ENCODE assay signal across 10 cellular contexts in genomic region chr1:234619071-234619480, GRCh38. TPM values are rescaled to one million over a fixed set of nuclear protein-coding genes. Genes with fewer than 3 reads are reported as not detected.
DNase-seq lines count a peak whose midpoint lies in the region; ATAC-seq and TF ChIP-seq lines count a peak whose summit lies in the region.
"Had no signal": no experiment of that assay in that cellular context is flagged by ENCODE, and none has a peak within 500 bp of the region (broad histone marks: within the 10 kb centered on the region; RNA-seq: fewer than 3 reads in every experiment).

No MANE protein-coding gene starts in this region.

- H3K9me3 Mint-ChIP-seq in HFFc6, result no peaks in the 10 kb centered on the region
- H3K9me3 Mint-ChIP-seq in WTC11, result no peaks in the 10 kb centered on the region
- H3K9me3 Mint-ChIP-seq: immature natural killer cell had no signal

- H3K79me2 ChIP-seq in hepatocyte, result no peaks in the 10 kb centered on the region

- H3K36me3 Mint-ChIP-seq in HFFc6 (ENCODE audit: low read depth), result no peaks in the 10 kb centered on the region
- no peaks in the 10 kb centered on the region for H3K36me3 Mint-ChIP-seq in WTC11
- H3K36me3 Mint-ChIP-seq: immature natural killer cell had no signal

- ATAC-seq in WTC11, result no peak
- ATAC-seq in HG03108 (IDR thresholded peaks at IDR 0.05; ENCODE audit: unreplicated experiment), result no peak
- no peak for ATAC-seq in HG03280 (IDR thresholded peaks at IDR 0.05; ENCODE audit: unreplicated experiment)

- H3K4me1 Mint-ChIP-seq in HFFc6 (ENCODE audit: low read depth) (peaks cover 73% of the 10 kb centered on the region), WTC11 (peaks cover 46% of the 10 kb centered on the region)

- H3K4me2 ChIP-seq in hepatocyte, result peak overlapping the region; percentile 57
- H3K4me2 ChIP-seq in skeletal muscle satellite cell (ENCODE audit: low read length), result peak overlapping the region; percentile 42

- CTCF ChIA-PET in WTC11 (lab: Charles Lee), result no interaction called here

- no peak for DNase-seq in HFFc6
- no peak for DNase-seq in WTC11 (ENCODE audit: low spot score)
- no peak for DNase-seq in hepatocyte (ENCODE audit: low spot score)
- DNase-seq in SKM-1 (lab: John Stamatoyannopoulos, UW; ENCODE audit: unreplicated experiment), result no peak
- no peak for DNase-seq in activated gamma-delta T cell treated with Interleukin-2 at 50 U/mL for 16 hours
- DNase-seq: activated CD4-positive, CD25-positive, alpha-beta regulatory T cell treated with anti-CD3 and anti-CD28 coated beads, Interleukin-2, amount 50 U/mL, for 72 hours; immature natural killer cell had no signal

- H3K4me3 ChIP-seq in hepatocyte (no peak overlapping the region), skeletal muscle satellite cell (ENCODE audit: low read length) (no peak overlapping the region)

- H3K27me3 ChIP-seq in hepatocyte (no peaks in the 10 kb centered on the region), skeletal muscle satellite cell (ENCODE audit: control insufficient read depth, insufficient read depth, low read length) (no peaks in the 10 kb centered on the region)

- peak overlapping the region; percentile 92 for H3K27ac ChIP-seq in hepatocyte

- peak overlapping the region; percentile 80 for H3K9ac ChIP-seq in skeletal muscle satellite cell (ENCODE audit: low read depth, low read length)

- H3K9me3 ChIP-seq in hepatocyte (ENCODE audit: low read depth) (no peaks in the 10 kb centered on the region), skeletal muscle satellite cell (replicated peaks; ENCODE audit: low read length) (no peaks in the 10 kb centered on the region)

- TF ChIP-seq CTCF in HFFc6 (IDR thresholded peaks at IDR 0.05), result no peak
- TF ChIP-seq CTCF in WTC11 (IDR thresholded peaks at IDR 0.05), result no peak
- TF ChIP-seq CTCF in hepatocyte (IDR thresholded peaks at IDR 0.05; ENCODE audit: poor library complexity), result no peak

- H3K27ac Mint-ChIP-seq in HFFc6 (peak overlapping the region; percentile 95), WTC11 (peak overlapping the region; percentile 98)
- H3K27ac Mint-ChIP-seq: immature natural killer cell had no signal

- peak overlapping the region; percentile 49 for H3K4me3 Mint-ChIP-seq in HFFc6
- no peak overlapping the region for H3K4me3 Mint-ChIP-seq in WTC11
- H3K4me3 Mint-ChIP-seq: immature natural killer cell had no signal

- no peak overlapping the region for H2AFZ ChIP-seq in hepatocyte

- H3K36me3 ChIP-seq in hepatocyte (replicated peaks; ENCODE audit: insufficient read depth, low read depth) (no peaks in the 10 kb centered on the region), skeletal muscle satellite cell (ENCODE audit: insufficient read depth, low read length) (no peaks in the 10 kb centered on the region)

- WGBS in hepatocyte (ENCODE audit: low lambda C conversion rate, missing lambda C conversion rate), result 29% methylated on average over 3 of the region's 3 CpGs

- H4K20me1 ChIP-seq in hepatocyte (ENCODE audit: insufficient read depth, poor library complexity, severe bottlenecking), result no peaks in the 10 kb centered on the region

- H3K4me1 ChIP-seq in hepatocyte (ENCODE audit: insufficient read depth) (peaks cover 86% of the 10 kb centered on the region), skeletal muscle satellite cell (ENCODE audit: control insufficient read depth, insufficient read depth, low read length) (peaks cover 73% of the 10 kb centered on the region)

- H3K27me3 Mint-ChIP-seq in HFFc6 (ENCODE audit: insufficient read depth) (no peaks in the 10 kb centered on the region; the same call in 1 of the 2 replicates), WTC11 (ENCODE audit: low read depth) (no peaks in the 10 kb centered on the region)

- POLR2A ChIA-PET in WTC11 (lab: Charles Lee), result no interaction called here

- H3K9me2 ChIP-seq in hepatocyte (replicated peaks; ENCODE audit: insufficient read depth), result no peaks in the 10 kb centered on the region

TF ChIP-seq in WTC11, 78 proteins besides CTCF, POLR2A, EP300 and RAD21:
- TF ChIP-seq SP1 (CRISPR knock-in tag; conservative IDR thresholded peaks at IDR 0.05), result no peak
- TF ChIP-seq ARID4B (CRISPR knock-in tag; IDR thresholded peaks at IDR 0.05; ENCODE audit: borderline replicate concordance), result no peak
- no peak for TF ChIP-seq ERG (CRISPR knock-in tag; IDR thresholded peaks at IDR 0.05)
- no peak for TF ChIP-seq ZNF121 (CRISPR knock-in tag; IDR thresholded peaks at IDR 0.05)
- no peak for TF ChIP-seq E2F5 (CRISPR knock-in tag; IDR thresholded peaks at IDR 0.05)
- TF ChIP-seq ATF3 (CRISPR knock-in tag; conservative IDR thresholded peaks at IDR 0.05), result no peak
- no peak for TF ChIP-seq NFYB (CRISPR knock-in tag; conservative IDR thresholded peaks at IDR 0.05; ENCODE audit: low read depth)
- no peak for TF ChIP-seq ZNF219 (CRISPR knock-in tag; IDR thresholded peaks at IDR 0.05; ENCODE audit: borderline replicate concordance)

RNA-seq across cellular contexts. Expression of gene IRF2BP2, which starts 9.1 kb away (rescaled TPM):
- 10 to 100 TPM; 58.6 to 87.1 (median 73.2) TPM for total RNA-seq in HFFc6 (2021; fragmentation: NEBNext Ultra II Directional; extraction: Animal tissue kit (Norgen Biotek cat#: 25700))
- 61.9 to 70.9 TPM (median 62.4 TPM) in 3 replicates for total RNA-seq in WTC11 (2021)
- total RNA-seq in hepatocyte, result 113 and 135 TPM in 2 replicates
- 65.9 and 68.2 TPM in 2 replicates for polyA plus RNA-seq in hepatocyte
- total RNA-seq in skeletal muscle satellite cell (2012; rRNA removed), result 61.6 and 73.8 TPM in 2 replicates
